1 cellular context compared by ENCODE assay signal in the genomic region with DNA sequence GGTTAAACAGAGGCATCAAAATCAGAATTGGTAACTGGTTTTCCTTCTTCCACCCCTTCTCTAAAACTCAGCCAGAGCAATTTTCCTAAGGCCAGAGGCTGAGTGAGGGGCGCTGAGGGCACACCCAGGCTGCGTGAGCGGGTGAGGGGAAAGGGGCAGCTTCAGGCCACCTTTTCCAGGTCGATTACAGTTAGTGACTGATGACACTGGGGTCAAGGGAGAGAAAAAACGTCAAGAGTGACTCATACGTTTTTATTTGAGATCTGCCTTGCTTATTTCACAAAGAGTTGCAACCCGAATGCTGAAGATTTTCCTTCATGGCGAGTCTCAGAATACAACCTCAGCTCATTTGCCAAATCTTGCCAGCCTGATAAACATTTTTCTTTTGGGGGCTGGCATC.
TF ChIP-seq lines count a peak whose summit lies in the region.

No MANE protein-coding gene starts in this region.

TF ChIP-seq in neural cell, 6 proteins besides CTCF, POLR2A, EP300 and RAD21 (continued from another document):
- TF ChIP-seq REST (IDR thresholded peaks at IDR 0.05; ENCODE audit: borderline replicate concordance) (no peak), MXI1 (conservative IDR thresholded peaks at IDR 0.05; ENCODE audit: poor library complexity, severe bottlenecking) (no peak), SMC3 (conservative IDR thresholded peaks at IDR 0.05; ENCODE audit: poor library complexity) (no peak)
